Comparison of ENCODE assay signal across 7 cellular contexts in genomic region chr4:9532863-9533192, GRCh38.
DNase-seq lines count a peak whose midpoint lies in the region; ATAC-seq and TF ChIP-seq lines count a peak whose summit lies in the region.
"Not testable (repeated sequence)": the region's sequence is repeated elsewhere in the genome, so short reads cannot be mapped to it uniquely, and the experiment has no call there.

No MANE protein-coding gene starts in this region.

- H3K4me3 Mint-ChIP-seq in T-helper 17 cell (peak overlapping the region; percentile 87), endothelial cell (ENCODE audit: unreplicated experiment) (peak overlapping the region; percentile 79), nephron progenitor cell (peak overlapping the region; percentile 81)
- H3K4me3 Mint-ChIP-seq in activated naive CD8-positive, alpha-beta T cell = peak overlapping the region; percentile 76

- not testable (repeated sequence) for H3K4me1 ChIP-seq in HEK293 (ENCODE audit: control insufficient read depth, insufficient read depth, low read length); smooth muscle cell (ENCODE audit: low read depth)

- TF ChIP-seq CTCF in HEK293 (tag by site-specific recombination; IDR thresholded peaks at IDR 0.05); endothelial cell (IDR thresholded peaks at IDR 0.05; ENCODE audit: unreplicated experiment); nephron progenitor cell (IDR thresholded peaks at IDR 0.05); smooth muscle cell (IDR thresholded peaks at IDR 0.05; ENCODE audit: borderline replicate concordance, insufficient read depth, poor library complexity, severe bottlenecking): not testable (repeated sequence)

- CTCF ChIA-PET in HEK293 (lab: Yijun Ruan, JAX) = interaction anchor here (1.0 kb wide), 1 partner anchor 16 kb away, joined by 4 read pairs; no protein-coding TSS in a partner anchor

- H3K36me3 ChIP-seq in HEK293 (ENCODE audit: control insufficient read depth in 2 of 2, insufficient read depth in 1 of 2, low read length in 2 of 2); smooth muscle cell (ENCODE audit: low read depth): not testable (repeated sequence)

- not testable (repeated sequence) for H3K4me1 Mint-ChIP-seq in T-helper 17 cell; activated naive CD8-positive, alpha-beta T cell (ENCODE audit: low read depth); endothelial cell (ENCODE audit: unreplicated experiment)
- H3K4me1 Mint-ChIP-seq in nephron progenitor cell = peaks cover 31% of the 10 kb centered on the region

- H4K20me1 ChIP-seq in smooth muscle cell (ENCODE audit: low read depth) = not testable (repeated sequence)

- H2AFZ ChIP-seq in smooth muscle cell (ENCODE audit: low read depth) = peak overlapping the region; percentile 83

- not testable (repeated sequence) for DNase-seq in T-helper 17 cell; endothelial cell (ENCODE audit: low spot score); nephron progenitor cell; smooth muscle cell (lab: John Stamatoyannopoulos, UW; ENCODE audit: unreplicated experiment)
- peak; percentile 8 for DNase-seq in iPS-NIHi11 (ENCODE audit: low spot score)

- H3K79me2 ChIP-seq in smooth muscle cell (ENCODE audit: low read depth) = not testable (repeated sequence)

- WGBS in smooth muscle cell (ENCODE audit: low lambda C conversion rate) = 13% methylated on average over 7 of the region's 15 CpGs

- H3K27ac Mint-ChIP-seq in T-helper 17 cell = peak overlapping the region; percentile 74
- not testable (repeated sequence) for H3K27ac Mint-ChIP-seq in activated naive CD8-positive, alpha-beta T cell; endothelial cell (ENCODE audit: unreplicated experiment); nephron progenitor cell

- peak overlapping the region; percentile 86 for H3K4me2 ChIP-seq in smooth muscle cell

- not testable (repeated sequence) for H3K9ac ChIP-seq in smooth muscle cell (ENCODE audit: low read depth)

- not testable (repeated sequence) for H3F3A ChIP-seq in smooth muscle cell (ENCODE audit: low read depth)

- not testable (repeated sequence) for ATAC-seq in T-helper 17 cell

- H3K27me3 Mint-ChIP-seq in T-helper 17 cell (peaks cover 58% of the 10 kb centered on the region), endothelial cell (ENCODE audit: unreplicated experiment) (peaks cover 17% of the 10 kb centered on the region), nephron progenitor cell (ENCODE audit: low read depth, poor library complexity) (peaks cover 70% of the 10 kb centered on the region)
- peaks cover 21% of the 10 kb centered on the region for H3K27me3 Mint-ChIP-seq in activated naive CD8-positive, alpha-beta T cell

- POLR2A ChIA-PET in HEK293 (lab: Yijun Ruan, JAX) = not testable (repeated sequence)

- H3K36me3 Mint-ChIP-seq in T-helper 17 cell (ENCODE audit: low read depth); activated naive CD8-positive, alpha-beta T cell; endothelial cell (ENCODE audit: low read depth, unreplicated experiment); nephron progenitor cell (ENCODE audit: low read depth): not testable (repeated sequence)

- H3K9me3 Mint-ChIP-seq in activated naive CD8-positive, alpha-beta T cell (ENCODE audit: low read depth); endothelial cell (ENCODE audit: unreplicated experiment); nephron progenitor cell: not testable (repeated sequence)

- H3K4me3 ChIP-seq in HEK293 (ENCODE audit: low read depth, low read length) = peak overlapping the region; percentile 61
- H3K4me3 ChIP-seq in smooth muscle cell = peak overlapping the region; percentile 59

- H3K9me3 ChIP-seq in HEK293 (ENCODE audit: control insufficient read depth, insufficient read depth, low read depth, low read length); T-helper 17 cell (ENCODE audit: control insufficient read depth, low read length, poor library complexity, severe bottlenecking); smooth muscle cell (replicated peaks; ENCODE audit: low read depth): not testable (repeated sequence)

- H3K27ac ChIP-seq in HEK293 (ENCODE audit: extremely low read depth, low read depth, low read length); smooth muscle cell (ENCODE audit: low read depth): not testable (repeated sequence)

- peaks cover 11% of the 10 kb centered on the region for H3K27me3 ChIP-seq in smooth muscle cell (ENCODE audit: low read depth)
